ENCODE assay signal across 8 cellular contexts in genomic region chr3:58333206-58334012, GRCh38. TPM values are rescaled to one million over a fixed set of nuclear protein-coding genes. Genes with fewer than 3 reads are reported as not detected.
A peak's percentile ranks its signal among the peaks of the same experiment; 100 is the strongest.
DNase-seq lines count a peak whose midpoint lies in the region; ATAC-seq, FAIRE-seq and TF ChIP-seq lines count a peak whose summit lies in the region.

No MANE protein-coding gene starts in this region.

- H2AFZ ChIP-seq in Loucy (ENCODE audit: low read length), result peak overlapping the region; percentile 61; the same call in 1 of the 2 replicates

- intact Hi-C loops in transverse colon (cut with DNase I; ENCODE audit: low total_unique reads), result loop anchor here (2.0 to 5.0 kb wide), 2 partner anchors 84 to 159 kb away; partner anchors contain the start of gene KCTD6

- no peak for TF ChIP-seq EP300 in transverse colon (IDR thresholded peaks at IDR 0.05; ENCODE audit: low read depth)

- H3K4me3 ChIP-seq in Loucy (ENCODE audit: low read length, poor library complexity, severe bottlenecking), result peak overlapping the region; percentile 79
- peak overlapping the region; percentile 71 to 86 for H3K4me3 ChIP-seq in muscle layer of duodenum (ENCODE audit: low read depth in 1 of 2, low read length in 2 of 2)
- peak overlapping the region; percentile 72 to 96 (median 94) for H3K4me3 ChIP-seq in transverse colon

- peak; percentile 20 for ATAC-seq in esophagus mucosa
- no peak for ATAC-seq in HG03139 (IDR thresholded peaks at IDR 0.05; ENCODE audit: unreplicated experiment)

- H3K36me3 ChIP-seq in Loucy (ENCODE audit: insufficient read depth, low read length) (no peaks in the 10 kb centered on the region), muscle layer of duodenum (ENCODE audit: control insufficient read depth in 1 of 2, insufficient read depth in 2 of 2, low read length in 2 of 2) (no peaks in the 10 kb centered on the region), transverse colon (no peaks in the 10 kb centered on the region)

- TF ChIP-seq CTCF in GM10266 (IDR thresholded peaks at IDR 0.05; ENCODE audit: control insufficient read depth, insufficient read depth, low read depth, missing control alignments) (peak; percentile 59), Loucy (conservative IDR thresholded peaks at IDR 0.05; ENCODE audit: low read length) (peak; percentile 47), transverse colon (IDR thresholded peaks at IDR 0.05) (no peak)

- H3K4me1 ChIP-seq in Loucy (ENCODE audit: insufficient read depth, low read length, poor library complexity, severe bottlenecking), result peaks cover 38% of the 10 kb centered on the region
- peaks cover 6 to 24% of the 10 kb centered on the region in 2 donors for H3K4me1 ChIP-seq in muscle layer of duodenum (ENCODE audit: control insufficient read depth in 1 of 2, insufficient read depth in 2 of 2, low read length in 2 of 2)
- peaks cover 5 to 36% (median 20%) of the 10 kb centered on the region in 4 donors for H3K4me1 ChIP-seq in transverse colon

- H3K9me3 ChIP-seq in Loucy (ENCODE audit: insufficient read depth, low read depth, low read length) (no peaks in the 10 kb centered on the region), muscle layer of duodenum (ENCODE audit: control insufficient read depth in 1 of 2, low read length in 2 of 2) (no peaks in the 10 kb centered on the region), transverse colon (no peaks in the 10 kb centered on the region)

- H3K27ac ChIP-seq in muscle layer of duodenum (ENCODE audit: low read length), result peak overlapping the region; percentile 53
- peak overlapping the region; percentile 77 to 86 (median 83) for H3K27ac ChIP-seq in transverse colon

- peak overlapping the region; percentile 82 for H3K9ac ChIP-seq in Loucy (ENCODE audit: low read depth, low read length, poor library complexity, severe bottlenecking)

- peak overlapping the region; percentile 98 for H3K4me2 ChIP-seq in Loucy (ENCODE audit: low read depth, low read length, poor library complexity, severe bottlenecking)

- H3K9me2 ChIP-seq in Loucy (replicated peaks; ENCODE audit: low read depth, low read length), result no peaks in the 10 kb centered on the region

- DNase-seq in GM10266 (ENCODE audit: extremely low spot score), result peak; percentile 78
- no peak for DNase-seq in H54 (ENCODE audit: insufficient read length, low spot score)
- DNase-seq in activated CD8-positive, alpha-beta memory T cell treated with anti-CD3 and anti-CD28 coated beads, Interleukin-2, amount 50 U/mL, for 4 hours, result peak; percentile 23
- DNase-seq in transverse colon, result peak; percentile 30

- 1 to 9% methylated on average over 3 to 19 of the region's 37 CpGs for WGBS in transverse colon (ENCODE audit: low coverage in 1 of 2), 2 donors

- in situ Hi-C loops in transverse colon (cut with MboI; ENCODE audit: low pct_ligation_motif_present in 1 of 4, low pct_unique_long_range_greater_than_20kb in 1 of 4, low sequenced_read_pairs in 3 of 4), result loop anchor here in 1 of 4 donors (10.0 kb wide), 1 partner anchor 161 kb away; the partner anchor contains the start of gene KCTD6

- no peaks in the 10 kb centered on the region for H3K27me3 ChIP-seq in Loucy (ENCODE audit: insufficient read depth, low read length, poor library complexity, severe bottlenecking)
- no peaks in the 10 kb centered on the region for H3K27me3 ChIP-seq in muscle layer of duodenum (ENCODE audit: low read depth, low read length)
- no peaks in the 10 kb centered on the region for H3K27me3 ChIP-seq in transverse colon

- peak; percentile 11 for FAIRE-seq in H54 (lab: Jason Lieb, UNC)

- peaks cover 56% of the 10 kb centered on the region for H3K79me2 ChIP-seq in Loucy (ENCODE audit: insufficient read depth, low read length)

- H4K20me1 ChIP-seq in Loucy (ENCODE audit: insufficient read depth, low read length, poor library complexity, severe bottlenecking), result peaks cover 6% of the 10 kb centered on the region

- peaks cover 8% of the 10 kb centered on the region; the same call in 1 of the 2 replicates for H3F3A ChIP-seq in Loucy (ENCODE audit: low read depth)

- TF ChIP-seq POLR2A in H54 (IDR thresholded peaks at IDR 0.05; ENCODE audit: low read depth, low read length) (no peak), transverse colon (IDR thresholded peaks at IDR 0.05) (no peak)

RNA-seq across cellular contexts. Expression of gene PXK, which starts 0.7 kb away (rescaled TPM):
- total RNA-seq in esophagus mucosa, result 14.2 TPM
- total RNA-seq in transverse colon, result 10 to 100 TPM in 3 of 4 donors, 1 to 10 TPM in 1; 7.6 to 29.5 (median 16.6) TPM

RNA-seq across cellular contexts. Expression of gene HTD2, which starts 27.1 kb away (rescaled TPM):
- 8.1 TPM for total RNA-seq in esophagus mucosa
- 10 to 100 TPM in 3 of 4 donors, not detected in 1; 11.1 to 16.9 (median 16.7) TPM for total RNA-seq in transverse colon

RNA-seq across cellular contexts. Expression of gene RPP14, which starts 27.4 kb away (rescaled TPM):
- total RNA-seq in esophagus mucosa (12.8 TPM), transverse colon (10 to 100 TPM in 3 of 4 donors, 1 to 10 TPM in 1; 9.2 to 25.1 (median 18.8) TPM)

Comparison
In these comparisons a context has a peak if more than half of its experiments do, and no peak if none do; other contexts are left out.
1. CTCF ChIP-seq: peak in GM10266 (single experiment) and Loucy (single experiment); none in transverse colon (0 of 5).
2. Peak in every context shown above with its lines, with median percentiles within 50 percentile points of each other: H3K4me3 ChIP-seq.